Comparison of ENCODE assay signal across 19 cellular contexts in the genomic region with DNA sequence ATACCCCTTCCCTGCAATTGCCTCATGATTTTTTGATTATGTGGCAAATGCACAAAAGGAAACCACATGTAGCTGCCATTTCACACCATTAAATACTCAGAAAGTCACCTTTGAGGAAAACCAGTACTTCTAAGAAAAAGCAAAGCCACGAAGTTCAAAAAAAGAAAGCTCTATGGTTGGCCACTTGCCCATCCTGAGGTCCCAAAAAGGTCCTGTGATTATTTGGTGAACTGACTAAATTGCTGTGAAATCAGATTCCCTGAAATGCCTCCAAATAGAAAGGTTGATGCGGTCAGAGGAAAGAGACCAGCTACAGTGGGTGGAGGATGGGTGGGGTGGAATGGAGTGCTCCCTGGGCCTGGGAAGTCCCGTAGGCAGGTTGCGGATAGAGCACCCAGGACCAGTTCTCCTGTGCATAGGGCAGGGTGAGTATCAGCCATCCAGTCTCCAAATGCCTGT.
"Had no signal": no experiment of that assay in that cellular context is flagged by ENCODE, and none has a peak within 500 bp of the region (broad histone marks: within the 10 kb centered on the region; RNA-seq: fewer than 3 reads in every experiment).

No MANE protein-coding gene starts in this region.

- ATAC-seq: body of pancreas, mucosa of descending colon, psoas muscle, right lobe of liver, T-helper 17 cell, upper lobe of right lung had no signal

- H3K27ac ChIP-seq: body of pancreas, epithelial cell of prostate, ovary, psoas muscle, right lobe of liver, thoracic aorta, upper lobe of right lung, WERI-Rb-1 had no signal

- H3K27me3 ChIP-seq: body of pancreas, ovary, right lobe of liver, upper lobe of right lung had no signal

- H3K27ac Mint-ChIP-seq: activated naive CD8-positive, alpha-beta T cell; memory B cell; T-helper 17 cell had no signal

- H3K27me3 Mint-ChIP-seq: activated naive CD8-positive, alpha-beta T cell; memory B cell; naive B cell; T-helper 17 cell had no signal

- H3K4me3 Mint-ChIP-seq: activated naive CD8-positive, alpha-beta T cell; memory B cell; naive B cell; T-helper 17 cell had no signal

- H3K9me3 Mint-ChIP-seq: memory B cell had no signal

- DNase-seq: activated effector memory CD4-positive, alpha-beta T cell treated with Interleukin-2 at 50 U/mL for 16 hours; body of pancreas; dermis blood vessel endothelial cell; foreskin fibroblast; mucosa of descending colon; naive B cell; ovary; psoas muscle; right lobe of liver; small intestine; stimulated activated CD4-positive, alpha-beta T cell treated with anti-CD3 and anti-CD28 coated beads, Interleukin-15, amount 100 ng/mL, for 24 hours; stimulated activated CD4-positive, alpha-beta T cell treated with anti-CD3 and anti-CD28 coated beads, Interleukin-2, amount 100 ng/mL, for 48 hours; T-helper 17 cell; upper lobe of right lung; WERI-Rb-1 had no signal

- H3K4me3 ChIP-seq: body of pancreas, mucosa of descending colon, ovary, psoas muscle, right lobe of liver, thoracic aorta, upper lobe of right lung had no signal

- H3K9me3 ChIP-seq: body of pancreas, mucosa of descending colon, ovary, psoas muscle, right lobe of liver, thoracic aorta, upper lobe of right lung had no signal

- H3K36me3 ChIP-seq: ovary, right lobe of liver, thoracic aorta had no signal
